9 cellular contexts compared by ENCODE assay signal in genomic region chr17:67559381-67559966, GRCh38.
DNase-seq lines count a peak whose midpoint lies in the region; ATAC-seq and TF ChIP-seq lines count a peak whose summit lies in the region.
"Had no signal": no experiment of that assay in that cellular context is flagged by ENCODE, and none has a peak within 500 bp of the region (broad histone marks: within the 10 kb centered on the region; RNA-seq: fewer than 3 reads in every experiment).

No MANE protein-coding gene starts in this region.

- no peak for ATAC-seq in GM21825 (IDR thresholded peaks at IDR 0.05; ENCODE audit: unreplicated experiment)

- in situ Hi-C loops in SK-MEL-5 (cut with HindIII; ENCODE audit: low pct_unique_long_range_greater_than_20kb, low sequenced_read_pairs) = no loop called here

- DNase-seq in CD1c-positive myeloid dendritic cell (ENCODE audit: extremely low spot score) (peak; percentile 23), SK-MEL-5 (ENCODE audit: low read depth, low spot score) (peak; percentile 82), iPS-NIHi7 (ENCODE audit: extremely low spot score) (peak; percentile 56), NOMO-1 treated with dmso at 0.1 percent for 144 hours (lab: John Stamatoyannopoulos, UW; ENCODE audit: unreplicated experiment) (no peak), Ammon's horn (ENCODE audit: low spot score) (no peak), GF-D8 (lab: John Stamatoyannopoulos, UW) (no peak)
- DNase-seq: GDM1 had no signal

- peak; percentile 75 for TF ChIP-seq CTCF in GM12872 (IDR thresholded peaks at IDR 0.05; ENCODE audit: insufficient read depth, low read depth, low read length)

Comparison
In these comparisons a context has a peak if more than half of its experiments do, and no peak if none do; other contexts are left out.
1. DNase-seq: peak in CD1c-positive myeloid dendritic cell (single experiment), SK-MEL-5 (single experiment) and iPS-NIHi7 (single experiment); none in NOMO-1 treated with dmso at 0.1 percent for 144 hours (single experiment), Ammon's horn (single experiment) and GF-D8 (single experiment).